32 cellular contexts compared by ENCODE assay signal in the genomic region with DNA sequence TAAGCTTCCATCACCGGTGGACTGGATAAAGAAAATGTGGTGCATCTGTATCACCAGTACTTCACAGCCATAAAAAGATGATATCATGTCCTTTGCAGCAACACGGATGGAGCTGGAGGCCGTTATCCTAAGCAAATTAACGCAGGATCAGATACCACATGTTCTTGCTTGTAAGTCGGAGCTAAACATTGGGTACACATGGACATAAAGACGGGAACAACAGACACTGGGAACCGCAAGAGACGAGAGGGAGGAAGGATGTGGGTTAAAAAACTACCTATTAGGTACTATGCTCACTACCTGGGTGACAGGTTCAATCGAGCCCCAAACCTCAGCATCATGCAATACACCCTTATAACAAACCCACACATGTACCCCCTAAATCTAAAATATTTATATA. TPM values are rescaled to one million over a fixed set of nuclear protein-coding genes. Genes with fewer than 3 reads are reported as not detected.
DNase-seq lines count a peak whose midpoint lies in the region; ATAC-seq and FAIRE-seq lines count a peak whose summit lies in the region.
"Had no signal": no experiment of that assay in that cellular context is flagged by ENCODE, and none has a peak within 500 bp of the region (broad histone marks: within the 10 kb centered on the region; RNA-seq: fewer than 3 reads in every experiment).

No MANE protein-coding gene starts in this region.

- peaks cover 9% of the 10 kb centered on the region for H3K36me3 Mint-ChIP-seq in activated CD4-positive, alpha-beta T cell treated with anti-CD3 and anti-CD28 coated beads, Interleukin-2, amount 10 ng/mL, durations not matched to agents 24 days and 14 days (ENCODE audit: low read depth)
- H3K36me3 Mint-ChIP-seq in CD4-positive, alpha-beta memory T cell, result no peaks in the 10 kb centered on the region
- H3K36me3 Mint-ChIP-seq in T-helper 2 cell treated with Interferon-gamma antibody and Interleukin-4, amounts not matched to agents 5 μg/mL and 100 μg/mL, for 36 hours (ENCODE audit: low read depth), result peaks cover 15% of the 10 kb centered on the region
- H3K36me3 Mint-ChIP-seq in effector memory CD8-positive, alpha-beta T cell (ENCODE audit: insufficient read depth), result peaks cover 30% of the 10 kb centered on the region
- H3K36me3 Mint-ChIP-seq: type B pancreatic cell had no signal

- ATAC-seq in effector memory CD8-positive, alpha-beta T cell (replicated peaks), result peak; percentile 13
- no peak for ATAC-seq in GM19455 (IDR thresholded peaks at IDR 0.05; ENCODE audit: unreplicated experiment)
- ATAC-seq: A549, heart right ventricle had no signal

- CTCF ChIA-PET in CD4-positive, alpha-beta memory T cell (lab: Charles Lee; ENCODE audit: partially characterized antibody), result interaction anchor here (1.7 to 3.7 kb wide), 3 partner anchors 9 to 50 kb away, joined by 3 to 29 read pairs (median 11); partner anchors contain the start of gene EOLA1

- intact Hi-C loops in activated CD4-positive, alpha-beta T cell treated with anti-CD3 and anti-CD28 coated beads, Interleukin-2, amount 10 ng/mL, durations not matched to agents 24 days and 14 days (cut with micrococcal nuclease), result loop anchor here (10.0 kb wide), 1 partner anchor 1373 kb away; the partner anchor contains the start of gene CD99L2
- intact Hi-C loops in CD4-positive, alpha-beta memory T cell (cut with micrococcal nuclease), result no loop called here

- no peaks in the 10 kb centered on the region for H3K27me3 ChIP-seq in CD4-positive, alpha-beta memory T cell (ENCODE audit: insufficient read depth, low read length)
- H3K27me3 ChIP-seq: ascending aorta, BE2C, heart right ventricle, Peyer's patch, SJCRH30 had no signal

- no peaks in the 10 kb centered on the region for H3K36me3 ChIP-seq in CD4-positive, alpha-beta memory T cell (ENCODE audit: insufficient read depth, low read length)
- H3K36me3 ChIP-seq: ascending aorta, BE2C, heart right ventricle, Peyer's patch, SJCRH30 had no signal

- no peak overlapping the region for H3K4me3 ChIP-seq in CD4-positive, alpha-beta memory T cell (ENCODE audit: low read length in 2 of 2)
- H3K4me3 ChIP-seq: A549, ascending aorta, heart right ventricle, Peyer's patch, SJCRH30, smooth muscle cell had no signal

- peak overlapping the region; percentile 50 for H3K4me3 Mint-ChIP-seq in activated CD4-positive, alpha-beta T cell treated with anti-CD3 and anti-CD28 coated beads, Interleukin-2, amount 10 ng/mL, durations not matched to agents 24 days and 14 days
- peak overlapping the region in 7 of 8 donors; percentile 62 to 88 (median 73) for H3K4me3 Mint-ChIP-seq in CD4-positive, alpha-beta memory T cell
- H3K4me3 Mint-ChIP-seq in T-helper 2 cell treated with Interferon-gamma antibody and Interleukin-4, amounts not matched to agents 5 μg/mL and 100 μg/mL, for 36 hours, result peak overlapping the region; percentile 66
- H3K4me3 Mint-ChIP-seq in effector memory CD8-positive, alpha-beta T cell, result peak overlapping the region; percentile 65 to 68
- H3K4me3 Mint-ChIP-seq: activated B cell treated with CpG ODN at 0.5 μM for 24 hours, type B pancreatic cell had no signal

- H3K9me3 Mint-ChIP-seq in activated CD4-positive, alpha-beta T cell treated with anti-CD3 and anti-CD28 coated beads, Interleukin-2, amount 10 ng/mL, durations not matched to agents 24 days and 14 days, result peaks cover 4% of the 10 kb centered on the region
- no peaks in the 10 kb centered on the region for H3K9me3 Mint-ChIP-seq in CD4-positive, alpha-beta memory T cell
- peaks cover 14% of the 10 kb centered on the region for H3K9me3 Mint-ChIP-seq in T-helper 2 cell treated with Interferon-gamma antibody and Interleukin-4, amounts not matched to agents 5 μg/mL and 100 μg/mL, for 36 hours
- H3K9me3 Mint-ChIP-seq in effector memory CD8-positive, alpha-beta T cell, result no peaks in the 10 kb centered on the region
- H3K9me3 Mint-ChIP-seq: activated B cell treated with CpG ODN at 0.5 μM for 24 hours, type B pancreatic cell had no signal

- H3K4me1 ChIP-seq in CD4-positive, alpha-beta memory T cell (ENCODE audit: insufficient read depth, low read length), result peaks cover 54% of the 10 kb centered on the region
- H3K4me1 ChIP-seq: ascending aorta, SJCRH30 had no signal

- no peak for FAIRE-seq in urothelium cell line (lab: Jason Lieb, UNC)
- FAIRE-seq: A549, GM12891, HTR-8/SVneo had no signal

- POLR2A ChIA-PET in CD4-positive, alpha-beta memory T cell (lab: Charles Lee; ENCODE audit: partially characterized antibody), result interaction anchor here (1.1 to 11.7 kb wide), 5 partner anchors 8 to 417 kb away, joined by 3 to 112 read pairs (median 35); partner anchors contain the start of genes EOLA1, EOLA2 and IDS

- no peak for DNase-seq in activated CD4-positive, alpha-beta T cell treated with anti-CD3 and anti-CD28 coated beads, Interleukin-2, amount 10 ng/mL, durations not matched to agents 24 days and 14 days
- no peak for DNase-seq in activated CD4-positive, alpha-beta T cell treated with anti-CD3 and anti-CD28 coated beads, Interleukin-2, amount 50 U/mL, for 48 hours
- DNase-seq in CD4-positive, alpha-beta memory T cell, result peak in 4 of 5 donors; percentile 36 to 67 (median 56)
- DNase-seq in T-helper 2 cell treated with Interferon-gamma antibody and Interleukin-4, amounts not matched to agents 5 μg/mL and 100 μg/mL, for 36 hours (ENCODE audit: low spot score), result no peak
- no peak for DNase-seq in effector memory CD8-positive, alpha-beta T cell
- no peak for DNase-seq in NOMO-1 (lab: John Stamatoyannopoulos, UW; ENCODE audit: unreplicated experiment in 2 of 2)
- no peak for DNase-seq in urothelium cell line (ENCODE audit: low spot score)
- DNase-seq: activated B cell treated with CpG ODN at 0.5 μM for 24 hours; activated gamma-delta T cell treated with Interleukin-2 at 50 U/mL for 16 hours; BE2C; Calu3; foreskin fibroblast; heart right ventricle; Kasumi-1; mesenchymal stem cell; NCI-H1092 treated with DMSO at 0.1 percent for 48 hours; NCI-H2081; NCI-H446 treated with DMSO at 0.1 percent for 48 hours; NK-92 treated with Interleukin-12 subunit alpha and Interleukin-12 subunit beta, amount 100 ng/mL, for 24 hours; Peyer's patch; SJCRH30; stimulated activated CD4-positive, alpha-beta T cell treated with anti-CD3 and anti-CD28 coated beads, Interleukin-2, amount 100 ng/mL, for 48 hours; T-helper 9 cell had no signal

- no peaks in the 10 kb centered on the region for H3K9me3 ChIP-seq in CD4-positive, alpha-beta memory T cell (ENCODE audit: control insufficient read depth in 1 of 2, low read length in 2 of 2)
- H3K9me3 ChIP-seq: A549, ascending aorta, BE2C, heart right ventricle, Peyer's patch, SJCRH30 had no signal

- no peak overlapping the region for H3K27ac Mint-ChIP-seq in activated CD4-positive, alpha-beta T cell treated with anti-CD3 and anti-CD28 coated beads, Interleukin-2, amount 10 ng/mL, durations not matched to agents 24 days and 14 days
- peak overlapping the region; percentile 33 to 95 (median 83) for H3K27ac Mint-ChIP-seq in CD4-positive, alpha-beta memory T cell
- H3K27ac Mint-ChIP-seq in T-helper 2 cell treated with Interferon-gamma antibody and Interleukin-4, amounts not matched to agents 5 μg/mL and 100 μg/mL, for 36 hours, result peak overlapping the region; percentile 64
- H3K27ac Mint-ChIP-seq in effector memory CD8-positive, alpha-beta T cell, result peak overlapping the region; percentile 79 to 90
- H3K27ac Mint-ChIP-seq: activated B cell treated with CpG ODN at 0.5 μM for 24 hours, type B pancreatic cell had no signal

- H3K27ac ChIP-seq in CD4-positive, alpha-beta memory T cell (ENCODE audit: low read depth, low read length), result no peak overlapping the region
- H3K27ac ChIP-seq: A549, ascending aorta, Peyer's patch, SJCRH30 had no signal

- H3K27me3 Mint-ChIP-seq in activated CD4-positive, alpha-beta T cell treated with anti-CD3 and anti-CD28 coated beads, Interleukin-2, amount 10 ng/mL, durations not matched to agents 24 days and 14 days, result no peaks in the 10 kb centered on the region
- H3K27me3 Mint-ChIP-seq in CD4-positive, alpha-beta memory T cell, result no peaks in the 10 kb centered on the region
- H3K27me3 Mint-ChIP-seq in T-helper 2 cell treated with Interferon-gamma antibody and Interleukin-4, amounts not matched to agents 5 μg/mL and 100 μg/mL, for 36 hours (ENCODE audit: low read depth), result no peaks in the 10 kb centered on the region
- no peaks in the 10 kb centered on the region for H3K27me3 Mint-ChIP-seq in effector memory CD8-positive, alpha-beta T cell
- H3K27me3 Mint-ChIP-seq: type B pancreatic cell had no signal

- peaks cover 37% of the 10 kb centered on the region for H3K4me1 Mint-ChIP-seq in activated CD4-positive, alpha-beta T cell treated with anti-CD3 and anti-CD28 coated beads, Interleukin-2, amount 10 ng/mL, durations not matched to agents 24 days and 14 days
- H3K4me1 Mint-ChIP-seq in CD4-positive, alpha-beta memory T cell, result peaks cover 19 to 51% (median 29%) of the 10 kb centered on the region in 4 donors
- peaks cover 31% of the 10 kb centered on the region for H3K4me1 Mint-ChIP-seq in T-helper 2 cell treated with Interferon-gamma antibody and Interleukin-4, amounts not matched to agents 5 μg/mL and 100 μg/mL, for 36 hours (ENCODE audit: low read depth)
- peaks cover 31 to 36% of the 10 kb centered on the region in 2 donors for H3K4me1 Mint-ChIP-seq in effector memory CD8-positive, alpha-beta T cell (ENCODE audit: low read depth in 2 of 2)

RNA-seq across cellular contexts. Expression of gene IDS, which starts 16.3 kb away (rescaled TPM):
- total RNA-seq in activated CD4-positive, alpha-beta T cell treated with anti-CD3 and anti-CD28 coated beads, Interleukin-2, amount 10 ng/mL, durations not matched to agents 24 days and 14 days, result 43.9 and 44.9 TPM in 2 replicates
- 100 to 1,000 TPM; 185 to 196 TPM for total RNA-seq in CD4-positive, alpha-beta memory T cell
- 100 to 1,000 TPM; 121 to 130 TPM for polyA plus RNA-seq in CD4-positive, alpha-beta memory T cell

RNA-seq across cellular contexts. Expression of gene EOLA1, which starts 19.4 kb away (rescaled TPM):
- 24.8 and 28.6 TPM in 2 replicates for total RNA-seq in activated CD4-positive, alpha-beta T cell treated with anti-CD3 and anti-CD28 coated beads, Interleukin-2, amount 10 ng/mL, durations not matched to agents 24 days and 14 days
- total RNA-seq in CD4-positive, alpha-beta memory T cell, result 10 to 100 TPM; 24.6 to 25.2 TPM
- polyA plus RNA-seq in CD4-positive, alpha-beta memory T cell, result 10 to 100 TPM; 25.7 to 26.2 TPM

RNA-seq across cellular contexts. Expression of gene HSFX3, which starts 28.3 kb away (rescaled TPM):
- not detected in 2 replicates for total RNA-seq in activated CD4-positive, alpha-beta T cell treated with anti-CD3 and anti-CD28 coated beads, Interleukin-2, amount 10 ng/mL, durations not matched to agents 24 days and 14 days
- not detected for total RNA-seq in CD4-positive, alpha-beta memory T cell
- not detected for polyA plus RNA-seq in CD4-positive, alpha-beta memory T cell
- total RNA-seq: activated B cell treated with CpG ODN at 0.5 μM for 24 hours, ascending aorta, Calu3, osteoblast, Peyer's patch, renal cortical epithelial cell, SJCRH30, smooth muscle cell had no signal
- polyA plus RNA-seq: A549, smooth muscle cell had no signal

Comparison
In these comparisons a context has a peak if more than half of its experiments do, and no peak if none do; other contexts are left out.
1. DNase-seq: peak in CD4-positive, alpha-beta memory T cell (4 of 5); none in activated CD4-positive, alpha-beta T cell treated with anti-CD3 and anti-CD28 coated beads, Interleukin-2, amount 10 ng/mL, durations not matched to agents 24 days and 14 days (single experiment), activated CD4-positive, alpha-beta T cell treated with anti-CD3 and anti-CD28 coated beads, Interleukin-2, amount 50 U/mL, for 48 hours (0 of 2), T-helper 2 cell treated with Interferon-gamma antibody and Interleukin-4, amounts not matched to agents 5 μg/mL and 100 μg/mL, for 36 hours (single experiment), effector memory CD8-positive, alpha-beta T cell (0 of 3), NOMO-1 (0 of 2) and urothelium cell line (single experiment).
2. Peak in every context shown above with its lines, with median percentiles within 50 percentile points of each other: H3K4me3 Mint-ChIP-seq.